1 cellular context compared by ENCODE assay signal in genomic region chr6:113668712-113669408, GRCh38.
TF ChIP-seq lines count a peak whose summit lies in the region.

No MANE protein-coding gene starts in this region.

TF ChIP-seq in HepG2, 621 proteins besides CTCF, POLR2A, EP300 and RAD21 (continued from another document and continues in another):
- TF ChIP-seq MLXIP (CRISPR knock-in tag; IDR thresholded peaks at IDR 0.05; ENCODE audit: borderline replicate concordance) (no peak), GLI4 (CRISPR knock-in tag; IDR thresholded peaks at IDR 0.05; ENCODE audit: borderline replicate concordance) (no peak), SALL1 (CRISPR knock-in tag; IDR thresholded peaks at IDR 0.05) (peak; percentile 77; the same call in 1 of the 2 replicates), RBAK (CRISPR knock-in tag; IDR thresholded peaks at IDR 0.05) (no peak), LCORL (IDR thresholded peaks at IDR 0.05) (peak; percentile 67; the same call in 1 of the 2 replicates), LCORL (CRISPR knock-in tag; IDR thresholded peaks at IDR 0.05) (no peak), ATF4 (CRISPR knock-in tag; IDR thresholded peaks at IDR 0.05) (no peak), ZFP36L2 (CRISPR knock-in tag; IDR thresholded peaks at IDR 0.05) (no peak), ZNF724P (CRISPR knock-in tag; IDR thresholded peaks at IDR 0.05; ENCODE audit: borderline replicate concordance) (no peak), ZFAT (CRISPR knock-in tag; conservative IDR thresholded peaks at IDR 0.05) (no peak), RELA (CRISPR knock-in tag; IDR thresholded peaks at IDR 0.05) (no peak), FOXJ3 (CRISPR knock-in tag; IDR thresholded peaks at IDR 0.05; ENCODE audit: borderline replicate concordance) (peak; percentile 69; the same call in 1 of the 2 replicates), PREB (CRISPR knock-in tag; IDR thresholded peaks at IDR 0.05) (no peak), TEF (CRISPR knock-in tag; IDR thresholded peaks at IDR 0.05) (no peak), ZKSCAN8 (CRISPR knock-in tag; IDR thresholded peaks at IDR 0.05; ENCODE audit: borderline replicate concordance) (no peak), ZNF737 (CRISPR knock-in tag; IDR thresholded peaks at IDR 0.05; ENCODE audit: borderline replicate concordance) (no peak), MTERF4 (CRISPR knock-in tag; IDR thresholded peaks at IDR 0.05) (no peak), PAF1 (CRISPR knock-in tag; IDR thresholded peaks at IDR 0.05) (no peak), SRF (IDR thresholded peaks at IDR 0.05; ENCODE audit: low read depth, low read length) (peak; percentile 56; the same call in 1 of the 2 replicates), FOXA3 (CRISPR knock-in tag; IDR thresholded peaks at IDR 0.05) (peak; percentile 93), FOXP4 (CRISPR knock-in tag; IDR thresholded peaks at IDR 0.05) (peak; percentile 91), JARID2 (CRISPR knock-in tag; IDR thresholded peaks at IDR 0.05; ENCODE audit: insufficient replicate concordance) (no peak), ATRX (CRISPR knock-in tag; IDR thresholded peaks at IDR 0.05; ENCODE audit: borderline replicate concordance) (no peak), SYNCRIP (IDR thresholded peaks at IDR 0.05; ENCODE audit: insufficient read depth, low read depth, low read length) (no peak), CEBPB (IDR thresholded peaks at IDR 0.05; ENCODE audit: borderline replicate concordance, low read depth, low read length) (no peak), ZNF691 (CRISPR knock-in tag; IDR thresholded peaks at IDR 0.05; ENCODE audit: borderline replicate concordance, low read depth) (no peak), ZBTB46 (CRISPR knock-in tag; IDR thresholded peaks at IDR 0.05; ENCODE audit: borderline replicate concordance) (no peak), EED (CRISPR knock-in tag; IDR thresholded peaks at IDR 0.05) (no peak), ZNF710 (CRISPR knock-in tag; IDR thresholded peaks at IDR 0.05; ENCODE audit: borderline replicate concordance) (no peak), ZNF24 (IDR thresholded peaks at IDR 0.05) (no peak), SSRP1 (CRISPR knock-in tag; IDR thresholded peaks at IDR 0.05) (no peak), GABPB1 (CRISPR knock-in tag; IDR thresholded peaks at IDR 0.05) (no peak), ZNF773 (CRISPR knock-in tag; IDR thresholded peaks at IDR 0.05; ENCODE audit: borderline replicate concordance) (no peak), RFX5 (IDR thresholded peaks at IDR 0.05; ENCODE audit: low read depth, low read length) (no peak), PCBP1 (IDR thresholded peaks at IDR 0.05; ENCODE audit: borderline replicate concordance, low read depth, low read length) (no peak), HMG20A (CRISPR knock-in tag; IDR thresholded peaks at IDR 0.05; ENCODE audit: borderline replicate concordance) (peak; percentile 55; the same call in 1 of the 2 replicates), ATAD3A (CRISPR knock-in tag; IDR thresholded peaks at IDR 0.05) (no peak), SAP130 (CRISPR knock-in tag; IDR thresholded peaks at IDR 0.05; ENCODE audit: low read depth) (peak; percentile 25; the same call in 1 of the 2 replicates), ISL2 (CRISPR knock-in tag; IDR thresholded peaks at IDR 0.05) (peak; percentile 86), RERE (CRISPR knock-in tag; IDR thresholded peaks at IDR 0.05; ENCODE audit: low read depth) (no peak), ERF (CRISPR knock-in tag; IDR thresholded peaks at IDR 0.05) (no peak)
